In genomic region chr11:75495749-75496641, GRCh38 we compare ENCODE assay signal across 15 cellular contexts. TPM values are rescaled to one million over a fixed set of nuclear protein-coding genes. Genes with fewer than 3 reads are reported as not detected.
DNase-seq lines count a peak whose midpoint lies in the region; ATAC-seq, FAIRE-seq and TF ChIP-seq lines count a peak whose summit lies in the region.
"Had no signal": no experiment of that assay in that cellular context is flagged by ENCODE, and none has a peak within 500 bp of the region (broad histone marks: within the 10 kb centered on the region; RNA-seq: fewer than 3 reads in every experiment).

No MANE protein-coding gene starts in this region.

- peak; percentile 15 for TF ChIP-seq CTCF in D721Med (IDR thresholded peaks at IDR 0.05; ENCODE audit: insufficient read depth, missing control alignments)
- TF ChIP-seq CTCF in right lobe of liver (IDR thresholded peaks at IDR 0.05), result no peak

- H3K4me3 ChIP-seq in right lobe of liver, result no peak overlapping the region
- H3K4me3 ChIP-seq: SJSA1 had no signal

- H3K4me1 ChIP-seq in right lobe of liver, result no peaks in the 10 kb centered on the region

- H3K4me3 Mint-ChIP-seq in activated T-helper 17 cell treated with anti-CD3 and anti-CD28 coated beads, Interleukin-2, amount 50 U/mL, for 72 hours, result no peak overlapping the region
- H3K4me3 Mint-ChIP-seq: nephron had no signal

- no peak for FAIRE-seq in D721Med (lab: Jason Lieb, UNC)

- H3K27me3 ChIP-seq in right lobe of liver, result no peaks in the 10 kb centered on the region
- H3K27me3 ChIP-seq: SJSA1 had no signal

- H3K27ac Mint-ChIP-seq in activated T-helper 17 cell treated with anti-CD3 and anti-CD28 coated beads, Interleukin-2, amount 50 U/mL, for 72 hours, result peak overlapping the region; percentile 28
- H3K27ac Mint-ChIP-seq: nephron had no signal

- H3K4me1 Mint-ChIP-seq in activated T-helper 17 cell treated with anti-CD3 and anti-CD28 coated beads, Interleukin-2, amount 50 U/mL, for 72 hours, result peaks cover 16% of the 10 kb centered on the region

- H3K36me3 ChIP-seq in right lobe of liver, result no peaks in the 10 kb centered on the region
- H3K36me3 ChIP-seq: SJSA1 had no signal

- no peak overlapping the region for H3K27ac ChIP-seq in right lobe of liver
- H3K27ac ChIP-seq: SJSA1 had no signal

- WGBS in right lobe of liver (ENCODE audit: insufficient coverage, low coverage, low lambda C conversion rate, missing lambda C conversion rate), result 92% methylated on average over 2 of the region's 6 CpGs

- no peaks in the 10 kb centered on the region for H3K27me3 Mint-ChIP-seq in activated T-helper 17 cell treated with anti-CD3 and anti-CD28 coated beads, Interleukin-2, amount 50 U/mL, for 72 hours

- H3K36me3 Mint-ChIP-seq in activated T-helper 17 cell treated with anti-CD3 and anti-CD28 coated beads, Interleukin-2, amount 50 U/mL, for 72 hours (ENCODE audit: low read depth), result no peaks in the 10 kb centered on the region

- DNase-seq in D721Med (ENCODE audit: insufficient read length, low spot score) (peak; percentile 51), KBM-7 (peak; percentile 19), right lobe of liver (no peak), NCI-H1048 (lab: John Stamatoyannopoulos, UW) (no peak), NCI-H2107 (lab: John Stamatoyannopoulos, UW) (no peak)
- DNase-seq in activated CD8-positive, alpha-beta memory T cell treated with anti-CD3 and anti-CD28 coated beads for 24 hours, result no peak
- DNase-seq: activated CD4-positive, CD25-positive, alpha-beta regulatory T cell treated with anti-CD3 and anti-CD28 coated beads, Interleukin-2, amount 50 U/mL, for 72 hours; aorta; left colon; MM.1S; substantia nigra had no signal

- in situ Hi-C loops in KBM-7 (cut with MboI; ENCODE audit: low pct_unique_long_range_greater_than_20kb, low sequenced_read_pairs), result no loop called here

- TF ChIP-seq POLR2A in right lobe of liver (IDR thresholded peaks at IDR 0.05), result no peak

- H3K9me3 Mint-ChIP-seq in activated T-helper 17 cell treated with anti-CD3 and anti-CD28 coated beads, Interleukin-2, amount 50 U/mL, for 72 hours, result no peaks in the 10 kb centered on the region
- H3K9me3 Mint-ChIP-seq: nephron had no signal

- intact Hi-C loops in right lobe of liver (cut with DNase I), result no loop called here

- ATAC-seq in activated T-helper 17 cell treated with anti-CD3 and anti-CD28 coated beads, Interleukin-2, amount 50 U/mL, for 72 hours (replicated peaks), result no peak
- ATAC-seq in right lobe of liver, result peak in 3 of 4 donors; percentile 25 to 57 (median 36)
- ATAC-seq in HG03280 (IDR thresholded peaks at IDR 0.05; ENCODE audit: unreplicated experiment), result no peak

- H3K9me3 ChIP-seq in right lobe of liver, result no peaks in the 10 kb centered on the region
- H3K9me3 ChIP-seq: SJSA1 had no signal

RNA-seq across cellular contexts. Expression of gene GDPD5, which starts 29.7 kb away (rescaled TPM):
- total RNA-seq in activated T-helper 17 cell treated with anti-CD3 and anti-CD28 coated beads, Interleukin-2, amount 50 U/mL, for 72 hours, result 10 to 100 TPM; 26.8 to 54.2 TPM
- 10 to 100 TPM in 1 of 6 experiments, 1 to 10 TPM in 5; 2.0 to 10.7 (median 4.1) TPM for total RNA-seq in right lobe of liver

Comparison
In these comparisons a context has a peak if more than half of its experiments do, and no peak if none do; other contexts are left out.
1. DNase-seq: peak in D721Med (single experiment) and KBM-7 (single experiment); none in right lobe of liver (0 of 3), NCI-H1048 (single experiment), activated CD8-positive, alpha-beta memory T cell treated with anti-CD3 and anti-CD28 coated beads for 24 hours (single experiment) and NCI-H2107 (single experiment).
2. ATAC-seq: peak in right lobe of liver (3 of 4); none in activated T-helper 17 cell treated with anti-CD3 and anti-CD28 coated beads, Interleukin-2, amount 50 U/mL, for 72 hours (single experiment) and HG03280 (single experiment).